Comparison of ENCODE assay signal across 9 cellular contexts in the genomic region with DNA sequence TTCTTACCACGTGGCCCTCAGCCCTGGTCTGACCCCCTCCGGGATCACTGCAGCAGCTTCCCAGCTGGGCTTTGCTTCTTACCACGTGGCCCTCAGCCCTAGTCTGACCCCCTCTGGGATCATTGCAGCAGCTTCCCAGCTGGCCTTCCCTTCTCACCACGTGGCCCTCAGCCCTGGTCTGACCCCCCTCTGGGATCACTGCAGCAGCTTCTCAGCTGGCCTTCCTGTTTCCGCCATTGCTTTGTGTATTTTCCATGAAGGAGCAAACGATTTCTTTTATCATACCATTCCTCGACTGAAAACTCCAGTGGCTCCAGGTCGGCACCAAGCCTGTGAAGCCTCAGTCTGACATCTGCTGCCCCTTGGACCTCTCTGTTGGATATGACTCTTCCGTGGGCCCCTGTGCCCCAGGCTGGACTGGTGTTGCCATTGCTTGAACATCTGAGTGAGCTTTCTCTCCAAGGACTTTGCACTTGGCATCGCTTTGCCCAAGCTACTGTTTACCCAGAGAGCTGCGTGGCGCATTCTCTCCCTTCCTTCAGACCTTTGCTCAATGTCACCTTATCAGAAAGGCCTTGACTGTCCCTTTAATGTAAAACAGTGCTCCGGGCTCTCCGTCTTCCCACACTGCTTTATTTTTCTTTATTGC. TPM values are rescaled to one million over a fixed set of nuclear protein-coding genes. Genes with fewer than 3 reads are reported as not detected.
DNase-seq lines count a peak whose midpoint lies in the region; ATAC-seq and TF ChIP-seq lines count a peak whose summit lies in the region.
"Not testable (repeated sequence)": the region's sequence is repeated elsewhere in the genome, so short reads cannot be mapped to it uniquely, and the experiment has no call there.
"Had no signal": no experiment of that assay in that cellular context is flagged by ENCODE, and none has a peak within 500 bp of the region (broad histone marks: within the 10 kb centered on the region; RNA-seq: fewer than 3 reads in every experiment).

No MANE protein-coding gene starts in this region.

- not testable (repeated sequence) for H3K27me3 ChIP-seq in body of pancreas, heart left ventricle, right lobe of liver

- ATAC-seq in body of pancreas (peak; percentile 86), heart left ventricle (peak; percentile 42 to 78 (median 68)), left ventricle myocardium superior (peak; percentile 81), left lobe of liver (peak; percentile 97), right lobe of liver (peak; percentile 94 to 99 (median 98)), sciatic nerve (peak; percentile 62)

- DNase-seq in body of pancreas; heart left ventricle; left ventricle myocardium superior; left lobe of liver (ENCODE audit: low spot score); right lobe of liver; sciatic nerve (ENCODE audit: low spot score): not testable (repeated sequence)

- H3K4me3 ChIP-seq in body of pancreas, heart left ventricle, right lobe of liver: not testable (repeated sequence)

- H3K27ac ChIP-seq in body of pancreas = peak overlapping the region in 2 of 4 donors; percentile 53 to 68
- H3K27ac ChIP-seq in heart left ventricle = not testable (repeated sequence)
- peak overlapping the region in 1 of 3 donors; percentile 62 for H3K27ac ChIP-seq in right lobe of liver

- not testable (repeated sequence) for H3K9me3 ChIP-seq in body of pancreas, heart left ventricle, right lobe of liver

- not testable (repeated sequence) for H3K36me3 ChIP-seq in body of pancreas (replicated peaks in 1 of 2; ENCODE audit: insufficient read depth in 1 of 2, low read depth in 2 of 2); heart left ventricle; right lobe of liver

- TF ChIP-seq CTCF in body of pancreas (IDR thresholded peaks at IDR 0.05); heart left ventricle (IDR thresholded peaks at IDR 0.05); right lobe of liver (IDR thresholded peaks at IDR 0.05): not testable (repeated sequence)

- not testable (repeated sequence) for TF ChIP-seq POLR2A in body of pancreas (IDR thresholded peaks at IDR 0.05); heart left ventricle (IDR thresholded peaks at IDR 0.05); right lobe of liver (IDR thresholded peaks at IDR 0.05)

- no CpG with 5 or more reads among the region's 14 CpGs for WGBS in body of pancreas, 2 donors
- 41 to 69% methylated on average over 4 of the region's 14 CpGs; no CpG with 5 or more reads in 2 of the 4 donors for WGBS in heart left ventricle, 4 donors
- WGBS in right lobe of liver (ENCODE audit: insufficient coverage, low coverage, low lambda C conversion rate, missing lambda C conversion rate) = 0% methylated on average over 1 of the region's 14 CpGs

- not testable (repeated sequence) for H3K4me1 ChIP-seq in body of pancreas, heart left ventricle, right lobe of liver

- intact Hi-C loops in body of pancreas (cut with DNase I); heart left ventricle (cut with DNase I); left ventricle myocardium superior (cut with micrococcal nuclease); right lobe of liver (cut with DNase I); sciatic nerve (cut with DNase I): not testable (repeated sequence)

RNA-seq across cellular contexts. Expression of a gene that starts 40.4 kb away (rescaled TPM):
- 100 to 1,000 TPM; 140 to 163 TPM for total RNA-seq in body of pancreas
- 10 to 100 TPM; 13.4 to 88.8 (median 48.1) TPM for total RNA-seq in heart left ventricle
- 10 to 100 TPM in 1 of 2 donors, 1 to 10 TPM in 1; 9.5 to 14.0 TPM for polyA plus RNA-seq in heart left ventricle
- total RNA-seq in left ventricle myocardium superior = 34.0 TPM
- total RNA-seq in left lobe of liver = 19.1 TPM
- 10 to 100 TPM; 23.5 to 50.4 (median 31.5) TPM for total RNA-seq in right lobe of liver
- total RNA-seq in sciatic nerve = 46.9 TPM

RNA-seq across cellular contexts. Expression of a gene that starts 49.4 kb away (rescaled TPM):
- 10 to 100 TPM; 19.4 to 45.1 TPM for total RNA-seq in body of pancreas
- 1 to 10 TPM in 4 of 9 donors, under 1 TPM in 2, not detected in 3; 0.44 to 3.8 (median 1.3) TPM for total RNA-seq in heart left ventricle
- 1 to 10 TPM in 1 of 2 donors, under 1 TPM in 1; 0.14 to 2.0 TPM for polyA plus RNA-seq in heart left ventricle
- total RNA-seq in left ventricle myocardium superior = 2.1 TPM
- 128 TPM for total RNA-seq in left lobe of liver
- 100 to 1,000 TPM in 3 of 6 experiments, 10 to 100 TPM in 3; 54.9 to 115 (median 97.1) TPM for total RNA-seq in right lobe of liver
- total RNA-seq in sciatic nerve = 5.1 TPM
- total RNA-seq: B cell; CD4-positive, CD25-positive, alpha-beta regulatory T cell; CD8-positive, alpha-beta T cell had no signal
